1 cellular context compared by ENCODE assay signal in genomic region chr17:45311406-45311761, GRCh38.
TF ChIP-seq lines count a peak whose summit lies in the region.

No MANE protein-coding gene starts in this region.

TF ChIP-seq in WTC11, 78 proteins besides CTCF, POLR2A, EP300 and RAD21 (continued from another document):
- no peak for TF ChIP-seq STAT6 (CRISPR knock-in tag; conservative IDR thresholded peaks at IDR 0.05; ENCODE audit: low read depth)
- no peak for TF ChIP-seq ZNF671 (CRISPR knock-in tag; IDR thresholded peaks at IDR 0.05)
TF ChIP-seq in WTC11: peak in this region for 0.
